ENCODE assay signal across 1 cellular context in the genomic region with DNA sequence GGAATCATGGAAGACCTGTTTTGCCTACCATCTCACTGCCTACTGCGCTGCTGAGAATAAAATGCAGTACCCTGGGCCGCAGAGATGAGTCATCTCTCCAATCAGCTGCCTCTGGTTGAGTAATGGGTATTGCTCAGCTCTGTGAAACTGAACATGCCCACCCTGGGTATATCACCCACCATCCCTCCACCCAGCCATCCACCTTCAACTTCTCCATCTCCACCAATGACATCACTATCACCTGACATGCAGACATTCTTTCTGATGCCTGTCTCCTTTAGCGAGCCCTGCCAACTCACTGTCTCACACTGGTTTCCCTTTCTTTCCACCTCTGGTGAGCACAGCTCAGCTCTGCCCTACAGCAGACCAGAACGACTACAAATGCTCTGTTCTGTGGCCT.
A peak's percentile ranks its signal among the peaks of the same experiment; 100 is the strongest.
TF ChIP-seq lines count a peak whose summit lies in the region.

No MANE protein-coding gene starts in this region.

TF ChIP-seq in GM12878, 131 proteins besides CTCF, POLR2A, EP300 and RAD21 (continued from another document):
- TF ChIP-seq ZNF207 (IDR thresholded peaks at IDR 0.05; ENCODE audit: borderline replicate concordance): no peak
- peak; percentile 35 for TF ChIP-seq BCL3 (IDR thresholded peaks at IDR 0.05; ENCODE audit: borderline replicate concordance, insufficient read depth, low read depth, low read length, poor library complexity, severe bottlenecking)
- no peak for TF ChIP-seq DPF2 (IDR thresholded peaks at IDR 0.05)
- TF ChIP-seq, protein P1, sequence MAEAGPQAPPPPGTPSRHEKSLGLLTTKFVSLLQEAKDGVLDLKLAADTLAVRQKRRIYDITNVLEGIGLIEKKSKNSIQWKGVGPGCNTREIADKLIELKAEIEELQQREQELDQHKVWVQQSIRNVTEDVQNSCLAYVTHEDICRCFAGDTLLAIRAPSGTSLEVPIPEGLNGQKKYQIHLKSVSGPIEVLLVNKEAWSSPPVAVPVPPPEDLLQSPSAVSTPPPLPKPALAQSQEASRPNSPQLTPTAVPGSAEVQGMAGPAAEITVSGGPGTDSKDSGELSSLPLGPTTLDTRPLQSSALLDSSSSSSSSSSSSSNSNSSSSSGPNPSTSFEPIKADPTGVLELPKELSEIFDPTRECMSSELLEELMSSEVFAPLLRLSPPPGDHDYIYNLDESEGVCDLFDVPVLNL (IDR thresholded peaks at IDR 0.05; ENCODE audit: low read depth, low read length): no peak
- TF ChIP-seq SKIL (IDR thresholded peaks at IDR 0.05; ENCODE audit: low read depth, poor library complexity, severe bottlenecking): no peak
